8 cellular contexts compared by ENCODE assay signal in genomic region chr6:137975058-137975940, GRCh38.
DNase-seq lines count a peak whose midpoint lies in the region; FAIRE-seq and TF ChIP-seq lines count a peak whose summit lies in the region.

No MANE protein-coding gene starts in this region.

- peak; percentile 38 for TF ChIP-seq CTCF in AG09309 (IDR thresholded peaks at IDR 0.05; ENCODE audit: control insufficient read depth, insufficient read depth, low read depth, low read length, missing control alignments)

- DNase-seq in AG09309 (ENCODE audit: low read depth) = no peak
- DNase-seq in GM12892 (ENCODE audit: insufficient read length) = no peak
- peak; percentile 51 for DNase-seq in MV-4-11 (lab: John Stamatoyannopoulos, UW)
- DNase-seq in central memory CD4-positive, alpha-beta T cell = peak; percentile 68
- peak; percentile 28 for DNase-seq in pons (ENCODE audit: low spot score)
- no peak for DNase-seq in NCI-H345 treated with DMSO at 0.1 percent for 48 hours (lab: John Stamatoyannopoulos, UW; ENCODE audit: unreplicated experiment)
- DNase-seq in nucleus accumbens (lab: John Stamatoyannopoulos, UW) = no peak
- no peak for DNase-seq in retina

- peak; percentile 79 for FAIRE-seq in GM12892 (lab: Jason Lieb, UNC)

- H3K4me3 ChIP-seq in AG09309 (ENCODE audit: control insufficient read depth, low read depth, low read length) = no peak overlapping the region

- TF ChIP-seq POLR2A in GM12892 (IDR thresholded peaks at IDR 0.05; ENCODE audit: low read depth, low read length) = no peak

Comparison
In these comparisons a context has a peak if more than half of its experiments do, and no peak if none do; other contexts are left out.
1. DNase-seq: peak in MV-4-11 (single experiment), central memory CD4-positive, alpha-beta T cell (single experiment) and pons (single experiment); none in AG09309 (single experiment), GM12892 (single experiment), NCI-H345 treated with DMSO at 0.1 percent for 48 hours (single experiment), nucleus accumbens (0 of 56) and retina (single experiment).